In the genomic region with DNA sequence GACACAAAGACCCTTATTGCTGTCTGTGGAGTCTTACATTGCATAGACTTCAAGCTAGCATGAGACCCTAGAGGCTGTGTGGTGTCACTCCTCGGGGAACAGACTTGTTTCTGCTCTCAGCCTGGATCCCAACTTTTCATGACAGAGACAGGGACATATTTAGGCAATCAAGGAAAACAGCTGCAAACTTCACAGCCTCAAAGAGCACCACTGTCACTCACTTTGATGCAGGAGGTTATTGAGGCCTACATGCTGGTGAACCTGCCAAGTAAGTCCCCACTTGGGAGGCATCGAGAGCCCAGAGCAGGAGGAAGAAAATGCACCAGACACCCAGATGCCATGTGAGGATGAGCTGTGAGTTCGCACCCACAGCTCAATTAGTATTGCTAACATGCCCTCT, we compare ENCODE assay signal across 40 cellular contexts. TPM values are rescaled to one million over a fixed set of nuclear protein-coding genes. Genes with fewer than 3 reads are reported as not detected.
"Had no signal": no experiment of that assay in that cellular context is flagged by ENCODE, and none has a peak within 500 bp of the region (broad histone marks: within the 10 kb centered on the region; RNA-seq: fewer than 3 reads in every experiment).

No MANE protein-coding gene starts in this region.

- H3K4me1 Mint-ChIP-seq: activated naive CD4-positive, alpha-beta T cell treated with anti-CD3 and anti-CD28 coated beads, Interleukin-2, amount 10 ng/mL, durations not matched to agents 7 days and 5 days; activated naive CD4-positive, alpha-beta T cell treated with anti-CD3 and anti-CD28 coated beads, Interleukin-2, amount 50 U/mL, for 24 hours; activated naive CD8-positive, alpha-beta T cell treated with anti-CD3 and anti-CD28 coated beads for 36 hours; activated naive CD8-positive, alpha-beta T cell treated with anti-CD3 and anti-CD28 coated beads, Interleukin-2, amount 10 ng/mL, durations not matched to agents 7 days and 5 days; activated naive CD8-positive, alpha-beta T cell treated with anti-CD3 and anti-CD28 coated beads, Interleukin-2, amount 50 U/mL, for 24 hours; activated T-helper 17 cell treated with anti-CD3 and anti-CD28 coated beads, Interleukin-2, amount 50 U/mL, for 72 hours; central memory CD8-positive, alpha-beta T cell had no signal

- H3K27ac Mint-ChIP-seq: activated naive CD4-positive, alpha-beta T cell treated with anti-CD3 and anti-CD28 coated beads for 36 hours; activated naive CD4-positive, alpha-beta T cell treated with anti-CD3 and anti-CD28 coated beads, Interleukin-2, amount 10 ng/mL, durations not matched to agents 7 days and 5 days; activated naive CD4-positive, alpha-beta T cell treated with anti-CD3 and anti-CD28 coated beads, Interleukin-2, amount 50 U/mL, for 24 hours; activated naive CD8-positive, alpha-beta T cell; activated naive CD8-positive, alpha-beta T cell treated with anti-CD3 and anti-CD28 coated beads for 36 hours; activated naive CD8-positive, alpha-beta T cell treated with anti-CD3 and anti-CD28 coated beads, Interleukin-2, amount 10 ng/mL, durations not matched to agents 7 days and 5 days; activated naive CD8-positive, alpha-beta T cell treated with anti-CD3 and anti-CD28 coated beads, Interleukin-2, amount 50 U/mL, for 24 hours; activated T-cell treated with anti-CD3 and anti-CD28 coated beads, Interleukin-2, amount 50 U/mL, for 24 hours; activated T-cell treated with anti-CD3 and anti-CD28 coated beads, Interleukin-2, amount 50 U/mL, for 72 hours; activated T-helper 1 cell treated with anti-CD3 and anti-CD28 coated beads, Interleukin-12 subunit alpha, Interleukin-12 subunit beta, Interleukin-2, Interleukin-4 antibody, amounts not matched to agents 30 ng/mL and 10 ng/mL and 1 ng/mL, durations not matched to agents 14 hours and 24 hours and 36 hours; activated T-helper 17 cell treated with anti-CD3 and anti-CD28 coated beads, Interleukin-2, amount 50 U/mL, for 72 hours; activated T-helper 2 cell treated with anti-CD3 and anti-CD28 coated beads, Interferon-gamma antibody, Interleukin-2, Interleukin-4, amounts not matched to agents 10 μg/mL and 5 μg/mL and 100 μg/mL, durations not matched to agents 14 hours and 24 hours and 36 hours; brain had no signal

- H3K4me3 Mint-ChIP-seq: activated naive CD4-positive, alpha-beta T cell treated with anti-CD3 and anti-CD28 coated beads for 36 hours; activated naive CD4-positive, alpha-beta T cell treated with anti-CD3 and anti-CD28 coated beads, Interleukin-2, amount 10 ng/mL, durations not matched to agents 7 days and 5 days; activated naive CD4-positive, alpha-beta T cell treated with anti-CD3 and anti-CD28 coated beads, Interleukin-2, amount 50 U/mL, for 24 hours; activated naive CD8-positive, alpha-beta T cell; activated naive CD8-positive, alpha-beta T cell treated with anti-CD3 and anti-CD28 coated beads for 36 hours; activated naive CD8-positive, alpha-beta T cell treated with anti-CD3 and anti-CD28 coated beads, Interleukin-2, amount 10 ng/mL, durations not matched to agents 7 days and 5 days; activated naive CD8-positive, alpha-beta T cell treated with anti-CD3 and anti-CD28 coated beads, Interleukin-2, amount 50 U/mL, for 24 hours; activated T-cell treated with anti-CD3 and anti-CD28 coated beads, Interleukin-2, amount 50 U/mL, for 24 hours; activated T-cell treated with anti-CD3 and anti-CD28 coated beads, Interleukin-2, amount 50 U/mL, for 4 hours; activated T-cell treated with anti-CD3 and anti-CD28 coated beads, Interleukin-2, amount 50 U/mL, for 72 hours; activated T-helper 1 cell treated with anti-CD3 and anti-CD28 coated beads, Interleukin-12 subunit alpha, Interleukin-12 subunit beta, Interleukin-2, Interleukin-4 antibody, amounts not matched to agents 30 ng/mL and 10 ng/mL and 1 ng/mL, durations not matched to agents 14 hours and 24 hours and 36 hours; activated T-helper 17 cell treated with anti-CD3 and anti-CD28 coated beads, Interleukin-2, amount 50 U/mL, for 72 hours; brain; central memory CD8-positive, alpha-beta T cell had no signal

- H3K4me3 ChIP-seq: adrenal gland, ascending aorta, body of pancreas, breast epithelium, cardiac muscle cell had no signal

- H3K9me3 Mint-ChIP-seq: activated naive CD4-positive, alpha-beta T cell treated with anti-CD3 and anti-CD28 coated beads for 36 hours; activated naive CD4-positive, alpha-beta T cell treated with anti-CD3 and anti-CD28 coated beads, Interleukin-2, amount 10 ng/mL, durations not matched to agents 7 days and 5 days; activated naive CD4-positive, alpha-beta T cell treated with anti-CD3 and anti-CD28 coated beads, Interleukin-2, amount 50 U/mL, for 24 hours; activated naive CD8-positive, alpha-beta T cell treated with anti-CD3 and anti-CD28 coated beads, Interleukin-2, amount 10 ng/mL, durations not matched to agents 7 days and 5 days; activated naive CD8-positive, alpha-beta T cell treated with anti-CD3 and anti-CD28 coated beads, Interleukin-2, amount 50 U/mL, for 24 hours; activated T-cell treated with anti-CD3 and anti-CD28 coated beads, Interleukin-2, amount 50 U/mL, for 24 hours; activated T-cell treated with anti-CD3 and anti-CD28 coated beads, Interleukin-2, amount 50 U/mL, for 4 hours; activated T-cell treated with anti-CD3 and anti-CD28 coated beads, Interleukin-2, amount 50 U/mL, for 72 hours; activated T-helper 1 cell treated with anti-CD3 and anti-CD28 coated beads, Interleukin-12 subunit alpha, Interleukin-12 subunit beta, Interleukin-2, Interleukin-4 antibody, amounts not matched to agents 30 ng/mL and 10 ng/mL and 1 ng/mL, durations not matched to agents 14 hours and 24 hours and 36 hours; activated T-helper 17 cell treated with anti-CD3 and anti-CD28 coated beads, Interleukin-2, amount 50 U/mL, for 72 hours; activated T-helper 2 cell treated with anti-CD3 and anti-CD28 coated beads, Interferon-gamma antibody, Interleukin-2, Interleukin-4, amounts not matched to agents 10 μg/mL and 5 μg/mL and 100 μg/mL, durations not matched to agents 14 hours and 24 hours and 36 hours had no signal

- H3K36me3 Mint-ChIP-seq: activated naive CD4-positive, alpha-beta T cell treated with anti-CD3 and anti-CD28 coated beads, Interleukin-2, amount 10 ng/mL, durations not matched to agents 7 days and 5 days; activated naive CD4-positive, alpha-beta T cell treated with anti-CD3 and anti-CD28 coated beads, Interleukin-2, amount 50 U/mL, for 24 hours; activated naive CD4-positive, alpha-beta T cell treated with anti-CD3 and anti-CD28 coated beads, Interleukin-2, amount 50 U/mL, for 72 hours; activated naive CD8-positive, alpha-beta T cell; activated naive CD8-positive, alpha-beta T cell treated with anti-CD3 and anti-CD28 coated beads for 36 hours; activated naive CD8-positive, alpha-beta T cell treated with anti-CD3 and anti-CD28 coated beads, Interleukin-2, amount 10 ng/mL, durations not matched to agents 7 days and 5 days; brain had no signal

- H3K36me3 ChIP-seq: adrenal gland, ascending aorta, brain microvascular endothelial cell, breast epithelium, cardiac muscle cell had no signal

- DNase-seq: activated effector memory CD4-positive, alpha-beta T cell treated with anti-CD3 and anti-CD28 coated beads, Interleukin-2, amount 50 U/mL, for 16 hours; activated effector memory CD4-positive, alpha-beta T cell treated with Interleukin-2 at 50 U/mL for 16 hours; activated gamma-delta T cell; activated gamma-delta T cell treated with Interleukin-2 at 50 U/mL for 16 hours; activated naive CD4-positive, alpha-beta T cell; activated naive CD4-positive, alpha-beta T cell treated with anti-CD3 and anti-CD28 coated beads for 36 hours; activated naive CD4-positive, alpha-beta T cell treated with anti-CD3 and anti-CD28 coated beads, Interleukin-2, amount 10 ng/mL, durations not matched to agents 7 days and 5 days; activated naive CD4-positive, alpha-beta T cell treated with anti-CD3 and anti-CD28 coated beads, Interleukin-2, amount 50 U/mL, for 16 hours; activated naive CD4-positive, alpha-beta T cell treated with Interleukin-2 at 50 U/mL for 16 hours; activated naive CD8-positive, alpha-beta T cell treated with anti-CD3 and anti-CD28 coated beads for 36 hours; activated naive CD8-positive, alpha-beta T cell treated with anti-CD3 and anti-CD28 coated beads, Interleukin-2, amount 10 ng/mL, durations not matched to agents 7 days and 5 days; activated naive CD8-positive, alpha-beta T cell treated with anti-CD3 and anti-CD28 coated beads, Interleukin-2, amount 50 U/mL, for 24 hours; activated T-cell treated with anti-CD3 and anti-CD28 coated beads, Interleukin-2, amount 50 U/mL, for 1 hour; activated T-cell treated with anti-CD3 and anti-CD28 coated beads, Interleukin-2, amount 50 U/mL, for 24 hours; activated T-cell treated with anti-CD3 and anti-CD28 coated beads, Interleukin-2, amount 50 U/mL, for 4 hours; activated T-cell treated with anti-CD3 and anti-CD28 coated beads, Interleukin-2, amount 50 U/mL, for 48 hours; activated T-cell treated with anti-CD3 and anti-CD28 coated beads, Interleukin-2, amount 50 U/mL, for 72 hours; adrenal gland; amniotic stem cell; amygdala; anterior cingulate cortex; aorta; body of pancreas; brain microvascular endothelial cell; caudate nucleus; central memory CD4-positive, alpha-beta T cell; cerebellar nuclear complex had no signal

- H3K9me3 ChIP-seq: adrenal gland, ascending aorta, body of pancreas, breast epithelium had no signal

- H3K27ac ChIP-seq: adrenal gland, ascending aorta, body of pancreas, brain microvascular endothelial cell, breast epithelium, cardiac muscle cell had no signal

- H3K4me1 ChIP-seq: adrenal gland, ascending aorta, body of pancreas, breast epithelium had no signal

RNA-seq across cellular contexts. Expression of a gene that starts 10.3 kb away (rescaled TPM):
- total RNA-seq: activated naive CD4-positive, alpha-beta T cell treated with anti-CD3 and anti-CD28 coated beads for 36 hours; activated naive CD4-positive, alpha-beta T cell treated with anti-CD3 and anti-CD28 coated beads, Interleukin-2, amount 50 U/mL, for 72 hours; activated naive CD8-positive, alpha-beta T cell treated with anti-CD3 and anti-CD28 coated beads for 36 hours; activated naive CD8-positive, alpha-beta T cell treated with anti-CD3 and anti-CD28 coated beads, Interleukin-2, amount 10 ng/mL, durations not matched to agents 7 days and 5 days; activated T-cell treated with anti-CD3 and anti-CD28 coated beads, Interleukin-2, amount 50 U/mL, for 4 hours; activated T-cell treated with anti-CD3 and anti-CD28 coated beads, Interleukin-2, amount 50 U/mL, for 72 hours; activated T-helper 1 cell treated with anti-CD3 and anti-CD28 coated beads, Interleukin-12 subunit alpha, Interleukin-12 subunit beta, Interleukin-2, Interleukin-4 antibody, amounts not matched to agents 30 ng/mL and 10 ng/mL and 1 ng/mL, durations not matched to agents 14 hours and 24 hours and 36 hours; activated T-helper 17 cell treated with anti-CD3 and anti-CD28 coated beads, Interleukin-2, amount 50 U/mL, for 72 hours; activated T-helper 2 cell treated with anti-CD3 and anti-CD28 coated beads, Interferon-gamma antibody, Interleukin-2, Interleukin-4, amounts not matched to agents 10 μg/mL and 5 μg/mL and 100 μg/mL, durations not matched to agents 14 hours and 24 hours and 36 hours; ascending aorta; bronchial epithelial cell; chondrocyte had no signal
